In the genomic region with DNA sequence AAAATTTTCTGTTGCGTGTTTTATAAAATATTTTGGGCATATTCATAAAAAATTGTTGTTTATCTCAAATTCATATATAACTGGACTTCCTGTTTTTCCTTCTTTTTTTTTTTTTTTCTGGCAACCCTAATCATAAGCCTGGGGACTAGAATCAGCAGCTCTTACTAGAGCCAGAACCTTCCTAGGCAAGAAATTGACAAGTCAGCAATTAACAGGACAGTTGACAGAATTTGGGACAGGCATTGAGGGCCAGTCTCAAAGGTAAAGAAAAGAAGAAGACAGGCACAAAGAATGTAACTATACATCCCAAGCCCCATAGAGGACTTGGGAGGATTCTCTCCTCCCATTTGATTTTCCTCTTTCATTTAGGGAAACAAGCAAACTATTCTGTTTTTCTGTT, we compare ENCODE assay signal across 2 cellular contexts.
TF ChIP-seq lines count a peak whose summit lies in the region.

No MANE protein-coding gene starts in this region.

TF ChIP-seq in HepG2, 621 proteins besides CTCF, POLR2A, EP300 and RAD21:
- TF ChIP-seq MAFK (conservative IDR thresholded peaks at IDR 0.05 in 1 of 2, IDR thresholded peaks at IDR 0.05 in 1 of 2; ENCODE audit: low read length in 2 of 2): peak; percentile 92 to 93
- TF ChIP-seq MAFF (IDR thresholded peaks at IDR 0.05; ENCODE audit: low read depth, low read length): peak; percentile 93
- TF ChIP-seq HNF4A (CRISPR knock-in tag; IDR thresholded peaks at IDR 0.05): no peak

TF ChIP-seq in K562, 482 proteins besides CTCF, POLR2A, EP300 and RAD21:
- TF ChIP-seq ZNF316 (IDR thresholded peaks at IDR 0.05) (peak; percentile 62), MAFG (tag; conservative IDR thresholded peaks at IDR 0.05) (peak; percentile 56), MAFF (IDR thresholded peaks at IDR 0.05; ENCODE audit: low read length) (peak; percentile 77), HNRNPK (IDR thresholded peaks at IDR 0.05; ENCODE audit: low read depth, low read length, poor library complexity, severe bottlenecking) (no peak), MAFK (IDR thresholded peaks at IDR 0.05; ENCODE audit: low read length) (peak; percentile 59)
- TF ChIP-seq, protein P1, sequence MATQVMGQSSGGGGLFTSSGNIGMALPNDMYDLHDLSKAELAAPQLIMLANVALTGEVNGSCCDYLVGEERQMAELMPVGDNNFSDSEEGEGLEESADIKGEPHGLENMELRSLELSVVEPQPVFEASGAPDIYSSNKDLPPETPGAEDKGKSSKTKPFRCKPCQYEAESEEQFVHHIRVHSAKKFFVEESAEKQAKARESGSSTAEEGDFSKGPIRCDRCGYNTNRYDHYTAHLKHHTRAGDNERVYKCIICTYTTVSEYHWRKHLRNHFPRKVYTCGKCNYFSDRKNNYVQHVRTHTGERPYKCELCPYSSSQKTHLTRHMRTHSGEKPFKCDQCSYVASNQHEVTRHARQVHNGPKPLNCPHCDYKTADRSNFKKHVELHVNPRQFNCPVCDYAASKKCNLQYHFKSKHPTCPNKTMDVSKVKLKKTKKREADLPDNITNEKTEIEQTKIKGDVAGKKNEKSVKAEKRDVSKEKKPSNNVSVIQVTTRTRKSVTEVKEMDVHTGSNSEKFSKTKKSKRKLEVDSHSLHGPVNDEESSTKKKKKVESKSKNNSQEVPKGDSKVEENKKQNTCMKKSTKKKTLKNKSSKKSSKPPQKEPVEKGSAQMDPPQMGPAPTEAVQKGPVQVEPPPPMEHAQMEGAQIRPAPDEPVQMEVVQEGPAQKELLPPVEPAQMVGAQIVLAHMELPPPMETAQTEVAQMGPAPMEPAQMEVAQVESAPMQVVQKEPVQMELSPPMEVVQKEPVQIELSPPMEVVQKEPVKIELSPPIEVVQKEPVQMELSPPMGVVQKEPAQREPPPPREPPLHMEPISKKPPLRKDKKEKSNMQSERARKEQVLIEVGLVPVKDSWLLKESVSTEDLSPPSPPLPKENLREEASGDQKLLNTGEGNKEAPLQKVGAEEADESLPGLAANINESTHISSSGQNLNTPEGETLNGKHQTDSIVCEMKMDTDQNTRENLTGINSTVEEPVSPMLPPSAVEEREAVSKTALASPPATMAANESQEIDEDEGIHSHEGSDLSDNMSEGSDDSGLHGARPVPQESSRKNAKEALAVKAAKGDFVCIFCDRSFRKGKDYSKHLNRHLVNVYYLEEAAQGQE (CRISPR knock-in tag; IDR thresholded peaks at IDR 0.05; ENCODE audit: low read depth): no peak
- TF ChIP-seq, protein P2, sequence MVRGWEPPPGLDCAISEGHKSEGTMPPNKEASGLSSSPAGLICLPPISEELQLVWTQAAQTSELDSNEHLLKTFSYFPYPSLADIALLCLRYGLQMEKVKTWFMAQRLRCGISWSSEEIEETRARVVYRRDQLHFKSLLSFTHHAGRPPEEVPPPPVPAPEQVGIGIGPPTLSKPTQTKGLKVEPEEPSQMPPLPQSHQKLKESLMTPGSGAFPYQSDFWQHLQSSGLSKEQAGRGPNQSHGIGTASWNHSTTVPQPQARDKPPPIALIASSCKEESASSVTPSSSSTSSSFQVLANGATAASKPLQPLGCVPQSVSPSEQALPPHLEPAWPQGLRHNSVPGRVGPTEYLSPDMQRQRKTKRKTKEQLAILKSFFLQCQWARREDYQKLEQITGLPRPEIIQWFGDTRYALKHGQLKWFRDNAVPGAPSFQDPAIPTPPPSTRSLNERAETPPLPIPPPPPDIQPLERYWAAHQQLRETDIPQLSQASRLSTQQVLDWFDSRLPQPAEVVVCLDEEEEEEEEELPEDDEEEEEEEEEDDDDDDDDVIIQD (CRISPR knock-in tag; IDR thresholded peaks at IDR 0.05): no peak
- TF ChIP-seq, protein P3, sequence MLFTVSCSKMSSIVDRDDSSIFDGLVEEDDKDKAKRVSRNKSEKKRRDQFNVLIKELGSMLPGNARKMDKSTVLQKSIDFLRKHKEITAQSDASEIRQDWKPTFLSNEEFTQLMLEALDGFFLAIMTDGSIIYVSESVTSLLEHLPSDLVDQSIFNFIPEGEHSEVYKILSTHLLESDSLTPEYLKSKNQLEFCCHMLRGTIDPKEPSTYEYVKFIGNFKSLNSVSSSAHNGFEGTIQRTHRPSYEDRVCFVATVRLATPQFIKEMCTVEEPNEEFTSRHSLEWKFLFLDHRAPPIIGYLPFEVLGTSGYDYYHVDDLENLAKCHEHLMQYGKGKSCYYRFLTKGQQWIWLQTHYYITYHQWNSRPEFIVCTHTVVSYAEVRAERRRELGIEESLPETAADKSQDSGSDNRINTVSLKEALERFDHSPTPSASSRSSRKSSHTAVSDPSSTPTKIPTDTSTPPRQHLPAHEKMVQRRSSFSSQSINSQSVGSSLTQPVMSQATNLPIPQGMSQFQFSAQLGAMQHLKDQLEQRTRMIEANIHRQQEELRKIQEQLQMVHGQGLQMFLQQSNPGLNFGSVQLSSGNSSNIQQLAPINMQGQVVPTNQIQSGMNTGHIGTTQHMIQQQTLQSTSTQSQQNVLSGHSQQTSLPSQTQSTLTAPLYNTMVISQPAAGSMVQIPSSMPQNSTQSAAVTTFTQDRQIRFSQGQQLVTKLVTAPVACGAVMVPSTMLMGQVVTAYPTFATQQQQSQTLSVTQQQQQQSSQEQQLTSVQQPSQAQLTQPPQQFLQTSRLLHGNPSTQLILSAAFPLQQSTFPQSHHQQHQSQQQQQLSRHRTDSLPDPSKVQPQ (CRISPR knock-in tag; IDR thresholded peaks at IDR 0.05; ENCODE audit: borderline replicate concordance): no peak
